In the genomic region with DNA sequence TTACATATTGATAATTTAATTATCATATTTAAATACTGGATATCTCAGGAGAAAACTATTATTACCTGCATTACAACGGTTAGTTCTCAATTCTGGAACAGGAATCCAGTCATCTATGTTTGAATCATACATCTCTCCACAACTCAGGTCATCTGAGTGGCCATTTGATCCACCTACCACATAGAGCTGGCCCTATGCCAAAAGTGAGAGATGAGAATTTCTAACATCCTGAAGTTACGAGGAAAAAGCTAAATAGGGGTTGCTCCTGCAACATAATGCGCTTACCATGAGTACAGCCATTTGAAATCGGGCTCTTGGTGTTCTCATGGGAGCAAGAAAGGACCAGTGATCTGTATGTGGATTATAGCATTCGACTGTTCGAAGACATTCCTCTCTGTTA, we compare ENCODE assay signal across 15 cellular contexts.
"Had no signal": no experiment of that assay in that cellular context is flagged by ENCODE, and none has a peak within 500 bp of the region (broad histone marks: within the 10 kb centered on the region; RNA-seq: fewer than 3 reads in every experiment).

No MANE protein-coding gene starts in this region.

- H3K27me3 Mint-ChIP-seq: activated CD4-positive, alpha-beta memory T cell treated with anti-CD3 and anti-CD28 coated beads for 36 hours; activated T-cell treated with anti-CD3 and anti-CD28 coated beads, Interleukin-2, amount 50 U/mL, for 24 hours; naive thymus-derived CD8-positive, alpha-beta T cell had no signal

- H3K9me3 ChIP-seq: left ventricle myocardium inferior, sigmoid colon, spleen, thoracic aorta had no signal

- H3K27me3 ChIP-seq: cardiac muscle cell, hepatocyte, sigmoid colon, spleen had no signal

- H3K9ac ChIP-seq: parathyroid adenoma had no signal

- DNase-seq: activated CD4-positive, alpha-beta memory T cell treated with anti-CD3 and anti-CD28 coated beads for 36 hours; activated naive CD4-positive, alpha-beta T cell treated with anti-CD3 and anti-CD28 coated beads, Interleukin-2, amount 50 U/mL, for 16 hours; activated T-cell treated with anti-CD3 and anti-CD28 coated beads, Interleukin-2, amount 50 U/mL, for 24 hours; kidney; left ventricle myocardium inferior; mesenchymal stem cell; naive thymus-derived CD8-positive, alpha-beta T cell; sigmoid colon; spleen; WERI-Rb-1 had no signal

- H3K27ac ChIP-seq: cardiac muscle cell, hepatocyte, left ventricle myocardium inferior, parathyroid adenoma, sigmoid colon, spleen, thoracic aorta, WERI-Rb-1 had no signal

- H2AFZ ChIP-seq: hepatocyte, parathyroid adenoma had no signal

- H3K4me1 ChIP-seq: left ventricle myocardium inferior, parathyroid adenoma, sigmoid colon, spleen had no signal

- FAIRE-seq: kidney had no signal

- H3K79me2 ChIP-seq: parathyroid adenoma had no signal

- H3K4me3 Mint-ChIP-seq: activated CD4-positive, alpha-beta memory T cell treated with anti-CD3 and anti-CD28 coated beads for 36 hours; activated T-cell treated with anti-CD3 and anti-CD28 coated beads, Interleukin-2, amount 50 U/mL, for 24 hours; naive thymus-derived CD8-positive, alpha-beta T cell had no signal

- H3K4me3 ChIP-seq: cardiac muscle cell, hepatocyte, left ventricle myocardium inferior, sigmoid colon, spleen, thoracic aorta had no signal

- H3K4me2 ChIP-seq: hepatocyte had no signal

- ATAC-seq: esophagus mucosa; naive thymus-derived CD8-positive, alpha-beta T cell had no signal

- H3K9me3 Mint-ChIP-seq: activated CD4-positive, alpha-beta memory T cell treated with anti-CD3 and anti-CD28 coated beads for 36 hours; activated T-cell treated with anti-CD3 and anti-CD28 coated beads, Interleukin-2, amount 50 U/mL, for 24 hours; naive thymus-derived CD8-positive, alpha-beta T cell had no signal

- H3K27ac Mint-ChIP-seq: activated CD4-positive, alpha-beta memory T cell treated with anti-CD3 and anti-CD28 coated beads for 36 hours had no signal
